In the genomic region with DNA sequence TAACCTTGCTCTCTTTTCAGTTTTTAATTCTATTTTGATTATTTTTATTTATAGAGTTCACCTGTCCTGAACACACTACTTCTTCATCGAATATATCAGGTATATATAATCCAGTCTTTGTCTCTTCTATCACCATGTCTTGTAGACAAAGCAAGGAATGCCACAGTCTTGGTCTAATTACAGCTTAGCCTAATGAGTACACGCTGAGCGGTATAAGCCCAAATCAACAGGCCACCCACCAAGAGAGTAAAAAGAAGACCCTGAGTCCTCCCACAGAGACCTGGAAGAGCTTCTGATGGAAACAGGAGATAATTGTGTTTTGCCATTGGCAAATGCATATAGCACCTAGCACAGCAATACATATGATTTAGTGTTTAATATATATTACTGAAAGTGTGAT, we compare ENCODE assay signal across 26 cellular contexts.
"Had no signal": no experiment of that assay in that cellular context is flagged by ENCODE, and none has a peak within 500 bp of the region (broad histone marks: within the 10 kb centered on the region; RNA-seq: fewer than 3 reads in every experiment).

No MANE protein-coding gene starts in this region.

- H3K4me1 Mint-ChIP-seq: activated CD4-positive, alpha-beta memory T cell treated with anti-CD3 and anti-CD28 coated beads, Interleukin-2, amount 10 ng/mL, durations not matched to agents 7 days and 5 days; activated CD4-positive, alpha-beta T cell treated with anti-CD3 and anti-CD28 coated beads, Interleukin-2, amount 10 ng/mL, durations not matched to agents 7 days and 5 days; central memory CD8-positive, alpha-beta T cell had no signal

- H3K36me3 Mint-ChIP-seq: activated naive CD8-positive, alpha-beta T cell had no signal

- H3K27me3 ChIP-seq: brain microvascular endothelial cell had no signal

- DNase-seq: activated CD4-positive, alpha-beta memory T cell treated with anti-CD3 and anti-CD28 coated beads, Interleukin-2, amount 10 ng/mL, durations not matched to agents 7 days and 5 days; activated CD4-positive, alpha-beta T cell treated with anti-CD3 and anti-CD28 coated beads for 1 hour; activated CD4-positive, alpha-beta T cell treated with anti-CD3 and anti-CD28 coated beads for 4 hours; activated CD4-positive, alpha-beta T cell treated with anti-CD3 and anti-CD28 coated beads, Interleukin-2, amount 10 ng/mL, durations not matched to agents 7 days and 5 days; activated CD4-positive, alpha-beta T cell treated with anti-CD3 and anti-CD28 coated beads, Interleukin-2, amount 50 U/mL, for 4 hours; activated CD8-positive, alpha-beta memory T cell treated with anti-CD3 and anti-CD28 coated beads, Interleukin-2, amount 50 U/mL, for 48 hours; activated gamma-delta T cell; activated naive CD4-positive, alpha-beta T cell treated with anti-CD3 and anti-CD28 coated beads, Interleukin-2, amount 50 U/mL, for 16 hours; activated naive CD4-positive, alpha-beta T cell treated with Interleukin-2 at 50 U/mL for 16 hours; activated T-cell treated with anti-CD3 and anti-CD28 coated beads for 4 hours; activated T-cell treated with anti-CD3 and anti-CD28 coated beads, Interleukin-2, amount 50 U/mL, for 24 hours; activated T-cell treated with anti-CD3 and anti-CD28 coated beads, Interleukin-2, amount 50 U/mL, for 72 hours; amniotic stem cell; anterior cingulate cortex; brain microvascular endothelial cell; dorsolateral prefrontal cortex; effector memory CD4-positive, alpha-beta T cell; endodermal cell; foreskin fibroblast; T-helper 2 cell; WERI-Rb-1 had no signal

- H3K36me3 ChIP-seq: brain microvascular endothelial cell, WERI-Rb-1 had no signal

- H3K27ac ChIP-seq: brain microvascular endothelial cell, coronary artery, dorsolateral prefrontal cortex, WERI-Rb-1 had no signal

- H3K9me3 Mint-ChIP-seq: activated CD4-positive, alpha-beta memory T cell treated with anti-CD3 and anti-CD28 coated beads, Interleukin-2, amount 10 ng/mL, durations not matched to agents 7 days and 5 days; activated CD4-positive, alpha-beta T cell treated with anti-CD3 and anti-CD28 coated beads, Interleukin-2, amount 10 ng/mL, durations not matched to agents 7 days and 5 days; activated T-cell treated with anti-CD3 and anti-CD28 coated beads, Interleukin-2, amount 50 U/mL, for 24 hours; central memory CD8-positive, alpha-beta T cell; dendritic cell treated with granulocyte-macrophage colony-stimulating factor and Interleukin-4, amounts not matched to agents 40 ng/mL and 50 ng/mL, for 4 days had no signal

- ATAC-seq: activated T-cell treated with anti-CD3 and anti-CD28 coated beads, Interleukin-2, amount 50 U/mL, for 72 hours; esophagus mucosa had no signal

- H3K4me3 Mint-ChIP-seq: activated CD4-positive, alpha-beta memory T cell treated with anti-CD3 and anti-CD28 coated beads, Interleukin-2, amount 10 ng/mL, durations not matched to agents 7 days and 5 days; activated CD4-positive, alpha-beta T cell treated with anti-CD3 and anti-CD28 coated beads, Interleukin-2, amount 10 ng/mL, durations not matched to agents 7 days and 5 days; activated naive CD8-positive, alpha-beta T cell; activated T-cell treated with anti-CD3 and anti-CD28 coated beads, Interleukin-2, amount 50 U/mL, for 24 hours; activated T-cell treated with anti-CD3 and anti-CD28 coated beads, Interleukin-2, amount 50 U/mL, for 72 hours; central memory CD8-positive, alpha-beta T cell; dendritic cell treated with granulocyte-macrophage colony-stimulating factor and Interleukin-4, amounts not matched to agents 40 ng/mL and 50 ng/mL, for 4 days; endodermal cell had no signal

- H3K4me3 ChIP-seq: coronary artery, dorsolateral prefrontal cortex had no signal

- H3K27me3 Mint-ChIP-seq: central memory CD8-positive, alpha-beta T cell; dendritic cell treated with granulocyte-macrophage colony-stimulating factor and Interleukin-4, amounts not matched to agents 40 ng/mL and 50 ng/mL, for 4 days had no signal

- H3K27ac Mint-ChIP-seq: activated CD4-positive, alpha-beta memory T cell treated with anti-CD3 and anti-CD28 coated beads, Interleukin-2, amount 10 ng/mL, durations not matched to agents 7 days and 5 days; activated CD4-positive, alpha-beta T cell treated with anti-CD3 and anti-CD28 coated beads, Interleukin-2, amount 10 ng/mL, durations not matched to agents 7 days and 5 days; activated naive CD8-positive, alpha-beta T cell; activated T-cell treated with anti-CD3 and anti-CD28 coated beads, Interleukin-2, amount 50 U/mL, for 24 hours; activated T-cell treated with anti-CD3 and anti-CD28 coated beads, Interleukin-2, amount 50 U/mL, for 72 hours; dendritic cell treated with granulocyte-macrophage colony-stimulating factor and Interleukin-4, amounts not matched to agents 40 ng/mL and 50 ng/mL, for 4 days; endodermal cell had no signal
